In the genomic region with DNA sequence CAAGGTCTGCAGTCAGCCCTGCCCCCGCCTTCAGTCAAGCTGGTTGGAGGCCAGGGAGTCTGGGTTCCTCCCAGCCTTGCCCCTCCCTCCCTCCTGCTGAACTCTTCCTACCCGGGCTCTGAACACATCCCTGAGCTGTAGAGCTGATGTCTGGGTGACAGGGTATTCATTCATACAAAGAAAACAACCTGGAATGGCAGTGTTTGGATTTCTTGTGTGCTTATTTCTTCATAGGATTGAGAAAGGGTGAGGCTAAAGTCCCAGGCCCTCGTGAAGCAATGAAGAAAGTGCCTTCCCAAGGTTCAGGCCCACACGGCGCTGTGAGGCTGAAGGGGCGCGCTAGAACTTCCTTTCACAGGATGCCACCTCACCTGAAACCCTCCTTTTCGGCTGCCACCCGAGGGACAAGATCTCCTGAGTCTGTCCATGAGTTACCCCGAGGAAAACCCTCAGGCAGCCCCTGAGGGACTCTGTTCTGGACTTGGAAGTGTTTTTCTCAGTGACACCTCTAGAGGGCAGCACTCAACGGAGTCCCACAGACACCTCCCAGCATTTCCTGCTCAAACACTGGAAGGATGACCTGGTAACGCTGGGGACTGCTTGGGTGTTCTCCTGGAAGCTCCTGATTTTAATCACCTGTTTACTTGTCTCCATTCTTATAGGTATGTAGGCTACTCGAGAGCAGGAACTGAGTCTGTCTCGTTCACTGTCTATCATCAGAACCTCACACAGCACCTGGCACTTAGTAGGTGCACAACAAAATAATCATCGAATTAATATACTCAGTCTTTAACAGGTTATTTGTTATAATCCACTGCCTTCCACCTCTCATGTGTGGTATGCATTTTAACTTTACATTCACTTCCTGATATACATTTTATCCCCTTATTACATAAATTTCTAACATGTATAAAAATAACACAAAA, we compare ENCODE assay signal across 9 cellular contexts. TPM values are rescaled to one million over a fixed set of nuclear protein-coding genes. Genes with fewer than 3 reads are reported as not detected.
DNase-seq lines count a peak whose midpoint lies in the region; ATAC-seq and TF ChIP-seq lines count a peak whose summit lies in the region.
"Had no signal": no experiment of that assay in that cellular context is flagged by ENCODE, and none has a peak within 500 bp of the region (broad histone marks: within the 10 kb centered on the region; RNA-seq: fewer than 3 reads in every experiment).

No MANE protein-coding gene starts in this region.

- no peaks in the 10 kb centered on the region for H3K9me3 ChIP-seq in naive thymus-derived CD4-positive, alpha-beta T cell (ENCODE audit: control insufficient read depth in 2 of 3, low read length in 3 of 3)
- no peaks in the 10 kb centered on the region for H3K9me3 ChIP-seq in upper lobe of right lung

- TF ChIP-seq CTCF in AG04449 (IDR thresholded peaks at IDR 0.05; ENCODE audit: insufficient read depth, low read length, missing control alignments), result peak; percentile 63
- peak; percentile 69 for TF ChIP-seq CTCF in upper lobe of right lung (IDR thresholded peaks at IDR 0.05)

- peaks cover 4% of the 10 kb centered on the region for H3K27me3 Mint-ChIP-seq in activated CD4-positive, alpha-beta memory T cell treated with anti-CD3 and anti-CD28 coated beads, Interleukin-2, amount 10 ng/mL, durations not matched to agents 7 days and 5 days
- H3K27me3 Mint-ChIP-seq in naive thymus-derived CD4-positive, alpha-beta T cell, result peaks cover 0 to 19% (median 9%) of the 10 kb centered on the region in 5 donors

- H3K4me3 Mint-ChIP-seq in activated CD4-positive, alpha-beta memory T cell treated with anti-CD3 and anti-CD28 coated beads, Interleukin-2, amount 10 ng/mL, durations not matched to agents 7 days and 5 days, result no peak overlapping the region
- no peak overlapping the region for H3K4me3 Mint-ChIP-seq in naive thymus-derived CD4-positive, alpha-beta T cell

- H3K27me3 ChIP-seq in naive thymus-derived CD4-positive, alpha-beta T cell (ENCODE audit: control insufficient read depth in 2 of 2, insufficient read depth in 2 of 2, low read length in 2 of 2), result no peaks in the 10 kb centered on the region
- H3K27me3 ChIP-seq in upper lobe of right lung, result no peaks in the 10 kb centered on the region

- ATAC-seq in GM18502 (IDR thresholded peaks at IDR 0.05; ENCODE audit: poor library complexity, unreplicated experiment) (peak; percentile 86), HG02885 (IDR thresholded peaks at IDR 0.05; ENCODE audit: poor library complexity, unreplicated experiment) (peak; percentile 98), upper lobe of right lung (peak; percentile 97)
- peak; percentile 84 for ATAC-seq in naive thymus-derived CD4-positive, alpha-beta T cell

- no peak overlapping the region for H3K27ac ChIP-seq in naive thymus-derived CD4-positive, alpha-beta T cell (ENCODE audit: low read depth, low read length)
- H3K27ac ChIP-seq in upper lobe of right lung, result no peak overlapping the region

- H3K36me3 ChIP-seq in naive thymus-derived CD4-positive, alpha-beta T cell (ENCODE audit: control insufficient read depth in 2 of 3, insufficient read depth in 3 of 3, low read length in 3 of 3), result no peaks in the 10 kb centered on the region
- H3K36me3 ChIP-seq in upper lobe of right lung, result no peaks in the 10 kb centered on the region

- no peak overlapping the region for H3K4me3 ChIP-seq in AG04449 (ENCODE audit: low read depth, low read length)
- H3K4me3 ChIP-seq in naive thymus-derived CD4-positive, alpha-beta T cell (ENCODE audit: low read length), result no peak overlapping the region
- no peak overlapping the region for H3K4me3 ChIP-seq in upper lobe of right lung

- intact Hi-C loops in naive thymus-derived CD4-positive, alpha-beta T cell (cut with micrococcal nuclease), result loop anchor here in 1 of 2 donors (5.0 kb wide), 1 partner anchor 667 kb away; no protein-coding TSS in a partner anchor
- intact Hi-C loops in upper lobe of right lung (cut with DNase I), result no loop called here

- no peaks in the 10 kb centered on the region for H3K36me3 Mint-ChIP-seq in activated CD4-positive, alpha-beta memory T cell treated with anti-CD3 and anti-CD28 coated beads, Interleukin-2, amount 10 ng/mL, durations not matched to agents 7 days and 5 days (ENCODE audit: low read depth)
- no peaks in the 10 kb centered on the region for H3K36me3 Mint-ChIP-seq in naive thymus-derived CD4-positive, alpha-beta T cell

- CTCF ChIA-PET in AG04449 (lab: Yijun Ruan, JAX), result interaction anchor here (0.6 to 2.3 kb wide), 6 partner anchors 13 to 178 kb away, joined by 3 to 10 read pairs (median 8); no protein-coding TSS in a partner anchor
- CTCF ChIA-PET in activated CD4-positive, alpha-beta memory T cell treated with anti-CD3 and anti-CD28 coated beads, Interleukin-2, amount 10 ng/mL, durations not matched to agents 7 days and 5 days (lab: Charles Lee), result no interaction called here
- CTCF ChIA-PET in naive thymus-derived CD4-positive, alpha-beta T cell (lab: Charles Lee), result interaction anchor here (0.7 kb wide), 1 partner anchor 1023 kb away, joined by 4 read pairs; no protein-coding TSS in a partner anchor

- no peak overlapping the region for H3K27ac Mint-ChIP-seq in activated CD4-positive, alpha-beta memory T cell treated with anti-CD3 and anti-CD28 coated beads, Interleukin-2, amount 10 ng/mL, durations not matched to agents 7 days and 5 days
- no peak overlapping the region for H3K27ac Mint-ChIP-seq in naive thymus-derived CD4-positive, alpha-beta T cell

- no peaks in the 10 kb centered on the region for H3K9me3 Mint-ChIP-seq in activated CD4-positive, alpha-beta memory T cell treated with anti-CD3 and anti-CD28 coated beads, Interleukin-2, amount 10 ng/mL, durations not matched to agents 7 days and 5 days
- peaks cover 0 to 2% (median 0%) of the 10 kb centered on the region in 11 donors for H3K9me3 Mint-ChIP-seq in naive thymus-derived CD4-positive, alpha-beta T cell

- H3K4me1 ChIP-seq in naive thymus-derived CD4-positive, alpha-beta T cell (ENCODE audit: control insufficient read depth in 2 of 2, insufficient read depth in 2 of 2, low read length in 2 of 2), result no peaks in the 10 kb centered on the region
- H3K4me1 ChIP-seq in upper lobe of right lung, result no peaks in the 10 kb centered on the region

- POLR2A ChIA-PET in AG04449 (lab: Yijun Ruan, JAX), result no interaction called here
- POLR2A ChIA-PET in activated CD4-positive, alpha-beta memory T cell treated with anti-CD3 and anti-CD28 coated beads, Interleukin-2, amount 10 ng/mL, durations not matched to agents 7 days and 5 days (lab: Charles Lee), result no interaction called here
- POLR2A ChIA-PET in naive thymus-derived CD4-positive, alpha-beta T cell (lab: Charles Lee), result no interaction called here

- DNase-seq in AG04449 (ENCODE audit: low read depth, low spot score), result no peak
- DNase-seq in NCI-H345 (lab: John Stamatoyannopoulos, UW), result peak; percentile 37
- peak; percentile 48 for DNase-seq in activated CD4-positive, alpha-beta memory T cell treated with anti-CD3 and anti-CD28 coated beads, Interleukin-2, amount 10 ng/mL, durations not matched to agents 7 days and 5 days
- DNase-seq in epidermal melanocyte (ENCODE audit: insufficient read length, low spot score), result peak; percentile 33
- peak in 7 of 9 donors; percentile 9 to 47 (median 27) for DNase-seq in naive thymus-derived CD4-positive, alpha-beta T cell
- DNase-seq in upper lobe of right lung, result peak; percentile 58

- no peaks in the 10 kb centered on the region for H3K4me1 Mint-ChIP-seq in activated CD4-positive, alpha-beta memory T cell treated with anti-CD3 and anti-CD28 coated beads, Interleukin-2, amount 10 ng/mL, durations not matched to agents 7 days and 5 days
- no peaks in the 10 kb centered on the region for H3K4me1 Mint-ChIP-seq in naive thymus-derived CD4-positive, alpha-beta T cell

RNA-seq across cellular contexts. Expression of a gene that starts 11.8 kb away (rescaled TPM):
- not detected for total RNA-seq in activated CD4-positive, alpha-beta memory T cell treated with anti-CD3 and anti-CD28 coated beads, Interleukin-2, amount 10 ng/mL, durations not matched to agents 7 days and 5 days
- not detected for total RNA-seq in naive thymus-derived CD4-positive, alpha-beta T cell
- polyA plus RNA-seq in naive thymus-derived CD4-positive, alpha-beta T cell, result not detected
- total RNA-seq in upper lobe of right lung, result 1.9 TPM
- total RNA-seq: mononuclear cell had no signal

RNA-seq across cellular contexts. Expression of a gene that starts 25.2 kb away (rescaled TPM):
- not detected for total RNA-seq in activated CD4-positive, alpha-beta memory T cell treated with anti-CD3 and anti-CD28 coated beads, Interleukin-2, amount 10 ng/mL, durations not matched to agents 7 days and 5 days
- total RNA-seq in naive thymus-derived CD4-positive, alpha-beta T cell, result not detected
- polyA plus RNA-seq in naive thymus-derived CD4-positive, alpha-beta T cell, result not detected
- not detected for total RNA-seq in upper lobe of right lung
- total RNA-seq: mononuclear cell had no signal

RNA-seq across cellular contexts. Expression of a gene that starts 52.2 kb away (rescaled TPM):
- total RNA-seq in activated CD4-positive, alpha-beta memory T cell treated with anti-CD3 and anti-CD28 coated beads, Interleukin-2, amount 10 ng/mL, durations not matched to agents 7 days and 5 days, result not detected
- not detected for total RNA-seq in naive thymus-derived CD4-positive, alpha-beta T cell
- polyA plus RNA-seq in naive thymus-derived CD4-positive, alpha-beta T cell, result not detected
- total RNA-seq in upper lobe of right lung, result not detected
- total RNA-seq: mononuclear cell had no signal
